8 cellular contexts compared by ENCODE assay signal in genomic region chr17:38815576-38816193, GRCh38.
DNase-seq lines count a peak whose midpoint lies in the region; TF ChIP-seq lines count a peak whose summit lies in the region.
"Had no signal": no experiment of that assay in that cellular context is flagged by ENCODE, and none has a peak within 500 bp of the region (broad histone marks: within the 10 kb centered on the region; RNA-seq: fewer than 3 reads in every experiment).

No MANE protein-coding gene starts in this region.

- DNase-seq in GM10248 (ENCODE audit: extremely low spot score): no peak
- DNase-seq in MV-4-11 (lab: John Stamatoyannopoulos, UW): peak; percentile 48
- DNase-seq in brain microvascular endothelial cell: peak; percentile 79
- DNase-seq in pons (ENCODE audit: low spot score): no peak
- no peak for DNase-seq in activated CD8-positive, alpha-beta memory T cell treated with anti-CD3 and anti-CD28 coated beads, Interleukin-2, amount 50 U/mL, for 48 hours
- no peak for DNase-seq in hippocampal formation (lab: John Stamatoyannopoulos, UW)
- DNase-seq: foreskin melanocyte had no signal

- H3K4me3 Mint-ChIP-seq in nephron: no peak overlapping the region

- CTCF ChIA-PET in GM10248 (lab: Yijun Ruan, JAX): no interaction called here

- no peaks in the 10 kb centered on the region for H3K4me1 Mint-ChIP-seq in nephron

- no peak overlapping the region for H3K27ac Mint-ChIP-seq in nephron

- in situ Hi-C loops in brain microvascular endothelial cell (cut with HindIII; ENCODE audit: low pct_ligation_motif_present, low sequenced_read_pairs): no loop called here

- H3K27ac ChIP-seq in brain microvascular endothelial cell: peak overlapping the region; percentile 48

- peak; percentile 7 for TF ChIP-seq CTCF in GM10248 (IDR thresholded peaks at IDR 0.05; ENCODE audit: control extremely low read depth, extremely low read depth, low read depth, missing control alignments)
- TF ChIP-seq CTCF in brain microvascular endothelial cell (IDR thresholded peaks at IDR 0.05; ENCODE audit: low read depth, low read length, missing control alignments): peak; percentile 63
- TF ChIP-seq CTCF in nephron (IDR thresholded peaks at IDR 0.05; ENCODE audit: unreplicated experiment in 3 of 3): peak; percentile 15 to 22 (median 21)

- POLR2A ChIA-PET in GM10248 (lab: Yijun Ruan, JAX): interaction anchor here (0.5 kb wide), 1 partner anchor 62 kb away, joined by 3 read pairs; no protein-coding TSS in a partner anchor

- H3K27me3 Mint-ChIP-seq in nephron (ENCODE audit: low read depth): no peaks in the 10 kb centered on the region

- no peak overlapping the region for H3K4me3 ChIP-seq in brain microvascular endothelial cell (ENCODE audit: low read depth, low read length)

- no peaks in the 10 kb centered on the region for H3K9me3 Mint-ChIP-seq in nephron

- peaks cover 41% of the 10 kb centered on the region for H3K36me3 ChIP-seq in brain microvascular endothelial cell (replicated peaks)

- peaks cover 39% of the 10 kb centered on the region for H3K36me3 Mint-ChIP-seq in nephron (ENCODE audit: low read depth)

- no peaks in the 10 kb centered on the region for H3K27me3 ChIP-seq in brain microvascular endothelial cell (replicated peaks)

Comparison
In these comparisons a context has a peak if more than half of its experiments do, and no peak if none do; other contexts are left out.
1. DNase-seq: peak in MV-4-11 (single experiment) and brain microvascular endothelial cell (single experiment); none in GM10248 (single experiment), pons (single experiment), activated CD8-positive, alpha-beta memory T cell treated with anti-CD3 and anti-CD28 coated beads, Interleukin-2, amount 50 U/mL, for 48 hours (single experiment) and hippocampal formation (0 of 2).
2. CTCF ChIP-seq: peak in every context shown above with its lines; median percentile 63 in brain microvascular endothelial cell; 21 in nephron; 7 in GM10248.